Comparison of ENCODE assay signal across 12 cellular contexts in genomic region chr19:33192010-33192409, GRCh38. TPM values are rescaled to one million over a fixed set of nuclear protein-coding genes. Genes with fewer than 3 reads are reported as not detected.
DNase-seq lines count a peak whose midpoint lies in the region; ATAC-seq, FAIRE-seq and TF ChIP-seq lines count a peak whose summit lies in the region.
"Had no signal": no experiment of that assay in that cellular context is flagged by ENCODE, and none has a peak within 500 bp of the region (broad histone marks: within the 10 kb centered on the region; RNA-seq: fewer than 3 reads in every experiment).

No MANE protein-coding gene starts in this region.

- no peak for ATAC-seq in DND-41 (ENCODE audit: insufficient read depth, low read depth)
- no peak for ATAC-seq in omental fat pad (ENCODE audit: low FRiP score)

- no peaks in the 10 kb centered on the region for H3K9me3 ChIP-seq in DND-41 (ENCODE audit: insufficient read depth, low read length, severe bottlenecking)

- DNase-seq in DND-41 (no peak), HuH-7 (ENCODE audit: low spot score) (peak; percentile 50), nephron progenitor cell (peak; percentile 25), inferior parietal cortex (ENCODE audit: extremely low spot score) (no peak), urothelium cell line (ENCODE audit: low spot score) (no peak), AG08395 (ENCODE audit: low spot score) (no peak), omental fat pad (ENCODE audit: low spot score) (no peak)
- DNase-seq: NCI-H345; stimulated activated CD4-positive, alpha-beta T cell treated with anti-CD3 and anti-CD28 coated beads, Interleukin-4, amount 100 ng/mL, for 24 hours had no signal

- H3K27me3 Mint-ChIP-seq in brain (no peaks in the 10 kb centered on the region), nephron progenitor cell (ENCODE audit: low read depth, poor library complexity) (peaks cover 34% of the 10 kb centered on the region)

- H3K36me3 ChIP-seq in DND-41 (ENCODE audit: insufficient read depth, low read length), result no peaks in the 10 kb centered on the region

- no peak for FAIRE-seq in urothelium cell line (lab: Jason Lieb, UNC)

- no peak overlapping the region for H3K27ac Mint-ChIP-seq in brain
- H3K27ac Mint-ChIP-seq in nephron progenitor cell, result no peak overlapping the region

- TF ChIP-seq CTCF in DND-41 (IDR thresholded peaks at IDR 0.05; ENCODE audit: borderline replicate concordance, extremely low read depth, low read length, poor library complexity, severe bottlenecking), result peak; percentile 46
- peak in 1 of 2 experiments; percentile 41 for TF ChIP-seq CTCF in brain (conservative IDR thresholded peaks at IDR 0.05)
- peak; percentile 19 for TF ChIP-seq CTCF in nephron progenitor cell (IDR thresholded peaks at IDR 0.05)
- no peak for TF ChIP-seq CTCF in omental fat pad (IDR thresholded peaks at IDR 0.05)

- H3K4me3 ChIP-seq in DND-41 (ENCODE audit: low read depth in 1 of 2, low read length in 2 of 2), result no peak overlapping the region
- H3K4me3 ChIP-seq: lung had no signal

- no peaks in the 10 kb centered on the region for H3K27me3 ChIP-seq in DND-41 (ENCODE audit: insufficient read depth, low read length, poor library complexity)

- H3K4me3 Mint-ChIP-seq in brain (peak overlapping the region in 4 of 5 experiments; percentile 6 to 57 (median 32)), nephron progenitor cell (peak overlapping the region; percentile 28)

- H3K9ac ChIP-seq in DND-41 (ENCODE audit: low read depth, low read length), result no peak overlapping the region

- H3K9me3 Mint-ChIP-seq in brain (no peaks in the 10 kb centered on the region), nephron progenitor cell (no peaks in the 10 kb centered on the region)

- H4K20me1 ChIP-seq in DND-41 (ENCODE audit: insufficient read depth, low read length), result no peaks in the 10 kb centered on the region

- no peak overlapping the region for H3K4me2 ChIP-seq in DND-41 (ENCODE audit: insufficient read depth, low read length)

- H3K79me2 ChIP-seq in DND-41 (ENCODE audit: insufficient read depth, low read length), result no peaks in the 10 kb centered on the region

- H3K4me1 ChIP-seq in DND-41 (ENCODE audit: insufficient read depth, low read length), result no peaks in the 10 kb centered on the region

- H3K36me3 Mint-ChIP-seq in brain, result peaks cover 5% of the 10 kb centered on the region
- no peaks in the 10 kb centered on the region for H3K36me3 Mint-ChIP-seq in nephron progenitor cell (ENCODE audit: low read depth)

- H3K4me1 Mint-ChIP-seq in brain (peaks cover 18% of the 10 kb centered on the region), nephron progenitor cell (no peaks in the 10 kb centered on the region)

- no peak overlapping the region for H2AFZ ChIP-seq in DND-41 (ENCODE audit: low read depth, low read length)

- H3K27ac ChIP-seq in DND-41 (ENCODE audit: low read length), result no peak overlapping the region

RNA-seq across cellular contexts. Expression of gene LRP3, which starts 2.1 kb away (rescaled TPM):
- polyA plus RNA-seq in brain (ENCODE audit: insufficient read depth, low read depth, low replicate concordance), result 240 TPM
- 10 to 100 TPM; 19.1 to 61.8 (median 28.3) TPM for total RNA-seq in omental fat pad

RNA-seq across cellular contexts. Expression of gene SLC7A10, which starts 33.6 kb away (rescaled TPM):
- 4.7 TPM for polyA plus RNA-seq in brain (ENCODE audit: insufficient read depth, low read depth, low replicate concordance)
- total RNA-seq in omental fat pad, result 100 to 1,000 TPM in 1 of 4 donors, 10 to 100 TPM in 3; 12.9 to 150 (median 33.1) TPM
- total RNA-seq: MCF 10A had no signal

Comparison
In these comparisons a context has a peak if more than half of its experiments do, and no peak if none do; other contexts are left out.
1. DNase-seq: peak in HuH-7 (single experiment) and nephron progenitor cell (single experiment); none in DND-41 (single experiment), inferior parietal cortex (single experiment), urothelium cell line (single experiment), AG08395 (single experiment) and omental fat pad (single experiment).
2. CTCF ChIP-seq: peak in DND-41 (single experiment) and nephron progenitor cell (single experiment); none in omental fat pad (0 of 3).